ENCODE assay signal across 8 cellular contexts in the genomic region with DNA sequence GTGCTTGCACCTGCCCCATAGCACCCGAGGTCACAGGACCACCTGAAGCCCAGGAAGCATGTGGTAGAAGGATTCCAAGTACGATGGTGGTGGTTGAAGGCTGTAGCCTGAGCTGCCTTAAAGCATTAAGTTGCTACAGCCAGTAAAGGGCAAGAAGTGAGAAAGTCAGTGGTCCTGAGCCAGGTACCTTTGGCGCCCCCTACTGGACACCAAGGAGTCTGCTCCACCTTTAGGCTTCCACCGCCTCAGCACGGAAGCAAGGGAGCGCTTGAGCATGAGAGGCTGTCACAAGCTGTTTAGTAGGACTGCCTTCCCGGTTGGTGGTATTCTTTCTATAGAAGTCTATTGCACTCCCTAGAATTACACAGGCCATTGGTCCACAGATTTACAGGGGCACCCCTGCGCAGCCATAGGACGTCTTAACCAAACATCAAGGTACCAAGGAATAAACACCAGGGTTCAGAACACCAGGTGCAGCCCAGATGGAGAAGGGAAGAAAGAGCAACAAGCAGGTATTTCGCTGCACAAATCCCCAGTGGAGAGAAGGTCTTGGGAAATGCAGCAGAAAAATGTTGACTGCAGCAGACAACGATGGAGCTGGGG. TPM values are rescaled to one million over a fixed set of nuclear protein-coding genes. Genes with fewer than 3 reads are reported as not detected.
DNase-seq lines count a peak whose midpoint lies in the region; ATAC-seq, FAIRE-seq and TF ChIP-seq lines count a peak whose summit lies in the region.

No MANE protein-coding gene starts in this region.

- H3K4me1 ChIP-seq in HepG2 (ENCODE audit: insufficient read depth, low read length) = no peaks in the 10 kb centered on the region

- H3K9me3 ChIP-seq in AG04450 (ENCODE audit: control insufficient read depth, insufficient read depth, low read length) (no peaks in the 10 kb centered on the region), HepG2 (ENCODE audit: low read length) (no peaks in the 10 kb centered on the region)

- in situ Hi-C loops in HepG2 (cut with HindIII; ENCODE audit: extremely low pct_ligation_motif_present, low pct_unique_long_range_greater_than_20kb) = no loop called here

- FAIRE-seq in GM18507 (lab: Jason Lieb, UNC) (peak; percentile 81), HepG2 (lab: Jason Lieb, UNC) (peak; percentile 18)

- intact Hi-C loops in HepG2 (cut with micrococcal nuclease; ENCODE audit: unreplicated experiment) = no loop called here

- CTCF ChIA-PET in AG04450 (lab: Charles Lee) = interaction anchor here (0.6 to 3.2 kb wide), 4 partner anchors 13 to 143 kb away, joined by 3 to 22 read pairs (median 6); no protein-coding TSS in a partner anchor
- CTCF ChIA-PET in HepG2 (lab: Yijun Ruan, JAX; ENCODE audit: low intra/inter-chr PET ratio, low total read pairs) = interaction anchor here (1.5 kb wide), 1 partner anchor 113 kb away, joined by 6 read pairs; no protein-coding TSS in a partner anchor

- TF ChIP-seq EP300 in HepG2 (IDR thresholded peaks at IDR 0.05; ENCODE audit: low read depth in 2 of 2, low read length in 2 of 2) = no peak
- no peak for TF ChIP-seq EP300 in HepG2 (CRISPR knock-in tag; IDR thresholded peaks at IDR 0.05; ENCODE audit: borderline replicate concordance)

- POLR2A ChIA-PET in AG04450 (lab: Yijun Ruan, JAX) = no interaction called here
- POLR2A ChIA-PET in HepG2 (lab: Yijun Ruan, JAX) = no interaction called here

- no peak overlapping the region for H3K4me3 ChIP-seq in AG04450 (ENCODE audit: low read depth, low read length)
- no peak overlapping the region for H3K4me3 ChIP-seq in HepG2 (replicated peaks in 1 of 3; ENCODE audit: insufficient read depth in 1 of 3, low read depth in 2 of 3, low read length in 3 of 3)

- BruUV-seq in HepG2 (replicated peaks; lab: Mats Ljungman, UMichigan) = no TSS peak

- peak; percentile 22; the same call in 1 of the 2 replicates for TF ChIP-seq RAD21 in HepG2 (CRISPR knock-in tag; IDR thresholded peaks at IDR 0.05)

- H3K9ac ChIP-seq in HepG2 (ENCODE audit: insufficient read depth, low read depth, low read length) = no peak overlapping the region

- H3K27me3 ChIP-seq in AG04450 (ENCODE audit: control insufficient read depth, insufficient read depth, low read length) (peaks cover 48% of the 10 kb centered on the region), HepG2 (ENCODE audit: control insufficient read depth in 1 of 2, insufficient read depth in 2 of 2, low read length in 2 of 2) (peaks cover 7 to 54% of the 10 kb centered on the region in 2 experiments; a peak in 4 of 5 replicates)

- H3K27ac ChIP-seq in AG04450 (ENCODE audit: low read depth, low read length) (no peak overlapping the region), HepG2 (ENCODE audit: extremely low read length, insufficient read depth, low read length) (no peak overlapping the region)

- DNase-seq in AG04450 (ENCODE audit: low read depth, low spot score) (no peak), GM18507 (ENCODE audit: extremely low spot score, insufficient read length, low read depth) (peak; percentile 48), NCI-H146 (lab: John Stamatoyannopoulos, UW) (peak; percentile 71), HepG2 (ENCODE audit: low spot score) (peak; percentile 33)
- DNase-seq in activated CD4-positive, CD25-positive, alpha-beta regulatory T cell treated with anti-CD3 and anti-CD28 coated beads, Interleukin-2, amount 50 U/mL, for 16 hours (ENCODE audit: low read depth, low spot score) = peak; percentile 16
- peak; percentile 23 for DNase-seq in central memory CD4-positive, alpha-beta T cell
- peak; percentile 42 for DNase-seq in stimulated activated CD8-positive, alpha-beta memory T cell treated with anti-CD3 and anti-CD28 coated beads, Interleukin-12 subunit alpha, Interleukin-12 subunit beta, amount 100 ng/mL, for 1 hour (ENCODE audit: low read depth)

- ATAC-seq in HepG2 (peak; percentile 77), HG02610 (IDR thresholded peaks at IDR 0.05; ENCODE audit: unreplicated experiment) (no peak)

- H4K20me1 ChIP-seq in HepG2 (ENCODE audit: insufficient read depth, low read length) = 0 out of 2 replicates have a peak, but pooled peaks cover 3% of the 10 kb centered on the region

- H2AFZ ChIP-seq in HepG2 (ENCODE audit: low read length) = no peak overlapping the region

- TF ChIP-seq POLR2A in HepG2 (IDR thresholded peaks at IDR 0.05; ENCODE audit: insufficient read depth in 1 of 2, low read depth in 2 of 2, low read length in 2 of 2) = no peak

- no peaks in the 10 kb centered on the region for H3K36me3 ChIP-seq in HepG2 (replicated peaks in 1 of 2; ENCODE audit: control insufficient read depth in 1 of 2, insufficient read depth in 2 of 2, low read length in 2 of 2)

- TF ChIP-seq CTCF in AG04450 (IDR thresholded peaks at IDR 0.05; ENCODE audit: low read depth, low read length) = peak; percentile 53
- peak; percentile 79 for TF ChIP-seq CTCF in HepG2 (CRISPR knock-in tag; IDR thresholded peaks at IDR 0.05)

- H3K79me2 ChIP-seq in HepG2 (ENCODE audit: insufficient read depth, low read length) = no peaks in the 10 kb centered on the region

- 29% methylated on average over 5 of the region's 11 CpGs for WGBS in HepG2 (ENCODE audit: low lambda C conversion rate)

- no peak overlapping the region for H3K4me2 ChIP-seq in HepG2 (ENCODE audit: low read depth, low read length)

TF ChIP-seq in HepG2, 621 proteins besides CTCF, POLR2A, EP300 and RAD21:
- peak; percentile 50 for TF ChIP-seq STAG1 (CRISPR knock-in tag; IDR thresholded peaks at IDR 0.05)
- TF ChIP-seq ZNF136 (CRISPR knock-in tag; IDR thresholded peaks at IDR 0.05; ENCODE audit: low read depth) = no peak
TF ChIP-seq in HepG2: peak in this region for 1.

RNA-seq across cellular contexts. Expression of a gene that starts 2.2 kb away (rescaled TPM):
- polyA plus RNA-seq in AG04450 (2011; rRNA removed) (not detected in 2 replicates), HepG2 (2011; rRNA removed) (not detected in 2 replicates)
- polyA minus RNA-seq in AG04450 (2011; rRNA and poly(A)+ RNA removed) = not detected in 2 replicates
- total RNA-seq in HepG2 (2016; rRNA removed; fragmentation: Illumina TruSeq; extraction: Trizol) = not detected in 2 replicates
- total RNA-seq in HepG2 (2016; cell fraction: cytosol; rRNA removed; fragmentation: Illumina TruSeq; extraction: Trizol; ENCODE audit: low read depth) = not detected in 2 replicates
- not detected in 2 replicates for total RNA-seq in HepG2 (2016; cell fraction: insoluble cytoplasmic fraction; rRNA removed; fragmentation: Illumina TruSeq; extraction: Trizol)
- total RNA-seq in HepG2 (2016; cell fraction: membrane; rRNA removed; fragmentation: Illumina TruSeq; extraction: Trizol) = not detected in 2 replicates
- total RNA-seq in HepG2 (2016; cell fraction: nucleus; rRNA removed; fragmentation: Illumina TruSeq; extraction: Trizol) = not detected in 2 replicates
- polyA plus RNA-seq in HepG2 (2011; cell fraction: cytosol; rRNA removed) = not detected in 2 replicates
- polyA plus RNA-seq in HepG2 (2011; cell fraction: nucleus; rRNA removed) = 0.09 TPM in 1 of 2 replicates, not detected in the other
- polyA plus RNA-seq in HepG2 (2012) = not detected in 2 replicates
- not detected in 2 replicates for polyA plus RNA-seq in HepG2 (2016; cell fraction: cytosol; fragmentation: Illumina TruSeq; extraction: Trizol; ENCODE audit: low read depth)
- polyA plus RNA-seq in HepG2 (2016; cell fraction: insoluble cytoplasmic fraction; fragmentation: Illumina TruSeq; extraction: Trizol; ENCODE audit: low read depth) = not detected in 2 replicates
- polyA plus RNA-seq in HepG2 (2016; cell fraction: membrane; fragmentation: Illumina TruSeq; extraction: Trizol; ENCODE audit: low read depth) = not detected in 2 replicates
- polyA plus RNA-seq in HepG2 (2016; cell fraction: nucleus; fragmentation: Illumina TruSeq; extraction: Trizol; ENCODE audit: insufficient read depth, low read depth) = not detected in 2 replicates
- polyA minus RNA-seq in HepG2 (2011; rRNA and poly(A)+ RNA removed; ENCODE audit: low replicate concordance) = not detected in 2 replicates
- polyA minus RNA-seq in HepG2 (2011; cell fraction: cytosol; rRNA and poly(A)+ RNA removed) = not detected in 2 replicates
- polyA minus RNA-seq in HepG2 (2011; cell fraction: nucleus; rRNA and poly(A)+ RNA removed) = not detected in 2 replicates
